In genomic region chr15:90645873-90646605, GRCh38 we compare ENCODE assay signal across 12 cellular contexts.
DNase-seq lines count a peak whose midpoint lies in the region; ATAC-seq, FAIRE-seq and TF ChIP-seq lines count a peak whose summit lies in the region.
"Had no signal": no experiment of that assay in that cellular context is flagged by ENCODE, and none has a peak within 500 bp of the region (broad histone marks: within the 10 kb centered on the region; RNA-seq: fewer than 3 reads in every experiment).

No MANE protein-coding gene starts in this region.

- H3K9me3 Mint-ChIP-seq in activated naive CD4-positive, alpha-beta T cell treated with anti-CD3 and anti-CD28 coated beads, Interleukin-2, amount 10 ng/mL, durations not matched to agents 7 days and 5 days: no peaks in the 10 kb centered on the region
- no peaks in the 10 kb centered on the region for H3K9me3 Mint-ChIP-seq in activated naive CD8-positive, alpha-beta T cell (ENCODE audit: low read depth)
- no peaks in the 10 kb centered on the region for H3K9me3 Mint-ChIP-seq in MCF 10A (ENCODE audit: unreplicated experiment)

- BruUV-seq in HepG2 (replicated peaks; lab: Mats Ljungman, UMichigan): no TSS peak
- no TSS peak for BruUV-seq in MCF 10A (replicated peaks; lab: Mats Ljungman, UMichigan)

- FAIRE-seq in HepG2 (lab: Jason Lieb, UNC): no peak
- FAIRE-seq: GM18507 had no signal

- peaks cover 39% of the 10 kb centered on the region for H3K4me1 Mint-ChIP-seq in activated naive CD4-positive, alpha-beta T cell treated with anti-CD3 and anti-CD28 coated beads, Interleukin-2, amount 10 ng/mL, durations not matched to agents 7 days and 5 days
- peaks cover 28% of the 10 kb centered on the region for H3K4me1 Mint-ChIP-seq in activated naive CD8-positive, alpha-beta T cell (ENCODE audit: low read depth)
- peaks cover 7% of the 10 kb centered on the region for H3K4me1 Mint-ChIP-seq in MCF 10A (ENCODE audit: insufficient read depth, unreplicated experiment)

- H3K4me1 ChIP-seq in HepG2 (ENCODE audit: insufficient read depth, low read length) (peaks cover 14% of the 10 kb centered on the region), tibial artery (peaks cover 0 to 11% (median 7%) of the 10 kb centered on the region in 4 donors)

- H3K27ac Mint-ChIP-seq in activated naive CD4-positive, alpha-beta T cell treated with anti-CD3 and anti-CD28 coated beads, Interleukin-2, amount 10 ng/mL, durations not matched to agents 7 days and 5 days: peak overlapping the region; percentile 74
- peak overlapping the region; percentile 52 for H3K27ac Mint-ChIP-seq in activated naive CD8-positive, alpha-beta T cell
- H3K27ac Mint-ChIP-seq in MCF 10A (ENCODE audit: low read depth, unreplicated experiment): no peak overlapping the region

- no peak for TF ChIP-seq CTCF in HepG2 (CRISPR knock-in tag; IDR thresholded peaks at IDR 0.05)
- TF ChIP-seq CTCF in tibial artery (IDR thresholded peaks at IDR 0.05): no peak
- TF ChIP-seq CTCF in MCF 10A (IDR thresholded peaks at IDR 0.05; ENCODE audit: unreplicated experiment): no peak

- TF ChIP-seq EP300 in HepG2 (IDR thresholded peaks at IDR 0.05; ENCODE audit: low read depth in 2 of 2, low read length in 2 of 2) (no peak), HepG2 (CRISPR knock-in tag; IDR thresholded peaks at IDR 0.05; ENCODE audit: borderline replicate concordance) (no peak)

- H3K4me3 ChIP-seq in HepG2 (replicated peaks in 1 of 3; ENCODE audit: insufficient read depth in 1 of 3, low read depth in 2 of 3, low read length in 3 of 3) (no peak overlapping the region), tibial artery (no peak overlapping the region)

- POLR2A ChIA-PET in HepG2 (lab: Yijun Ruan, JAX) (no interaction called here), MCF 10A (lab: Yijun Ruan, JAX) (interaction anchor here (0.8 kb wide), 1 partner anchor 19 kb away, joined by 3 read pairs; no protein-coding TSS in a partner anchor)

- no peak overlapping the region for H2AFZ ChIP-seq in HepG2 (ENCODE audit: low read length)

- TF ChIP-seq RAD21 in HepG2 (CRISPR knock-in tag; IDR thresholded peaks at IDR 0.05): no peak

- H3K27ac ChIP-seq in HepG2 (ENCODE audit: extremely low read length, insufficient read depth, low read length) (no peak overlapping the region), tibial artery (peak overlapping the region; percentile 34 to 56)

- intact Hi-C loops in HepG2 (cut with micrococcal nuclease; ENCODE audit: unreplicated experiment): no loop called here
- intact Hi-C loops in tibial artery (cut with DNase I; ENCODE audit: low total_unique reads): loop anchor here (5.0 kb wide), 1 partner anchor 46 kb away; no protein-coding TSS in a partner anchor
- intact Hi-C loops in MCF 10A (cut with micrococcal nuclease): loop anchor here (5.0 kb wide), 2 partner anchors 226 to 286 kb away; partner anchors contain the start of gene HDDC3

- no peaks in the 10 kb centered on the region; the same call in 1 of the 2 replicates for H4K20me1 ChIP-seq in HepG2 (ENCODE audit: insufficient read depth, low read length)

- ATAC-seq in HepG2: peak; percentile 56

- no peak overlapping the region for H3K4me2 ChIP-seq in HepG2 (ENCODE audit: low read depth, low read length)

- no peaks in the 10 kb centered on the region for H3K79me2 ChIP-seq in HepG2 (ENCODE audit: insufficient read depth, low read length)

- TF ChIP-seq POLR2A in HepG2 (IDR thresholded peaks at IDR 0.05; ENCODE audit: insufficient read depth in 1 of 2, low read depth in 2 of 2, low read length in 2 of 2): no peak

- H3K36me3 Mint-ChIP-seq in activated naive CD4-positive, alpha-beta T cell treated with anti-CD3 and anti-CD28 coated beads, Interleukin-2, amount 10 ng/mL, durations not matched to agents 7 days and 5 days: peaks cover 29% of the 10 kb centered on the region
- peaks cover 2% of the 10 kb centered on the region for H3K36me3 Mint-ChIP-seq in activated naive CD8-positive, alpha-beta T cell
- H3K36me3 Mint-ChIP-seq in MCF 10A (ENCODE audit: insufficient read depth, unreplicated experiment): peaks cover 22% of the 10 kb centered on the region

- no peaks in the 10 kb centered on the region for H3K27me3 Mint-ChIP-seq in activated naive CD4-positive, alpha-beta T cell treated with anti-CD3 and anti-CD28 coated beads, Interleukin-2, amount 10 ng/mL, durations not matched to agents 7 days and 5 days
- H3K27me3 Mint-ChIP-seq in activated naive CD8-positive, alpha-beta T cell: no peaks in the 10 kb centered on the region
- no peaks in the 10 kb centered on the region for H3K27me3 Mint-ChIP-seq in MCF 10A (ENCODE audit: insufficient read depth, unreplicated experiment)

- no peak overlapping the region for H3K9ac ChIP-seq in HepG2 (ENCODE audit: insufficient read depth, low read depth, low read length)

- H3K9me3 ChIP-seq in HepG2 (ENCODE audit: low read length): no peaks in the 10 kb centered on the region
- H3K9me3 ChIP-seq in tibial artery: no peaks in the 10 kb centered on the region

- WGBS in HepG2 (ENCODE audit: low lambda C conversion rate): 76% methylated on average over 23 of the region's 23 CpGs

- H3K36me3 ChIP-seq in HepG2 (replicated peaks in 1 of 2; ENCODE audit: control insufficient read depth in 1 of 2, insufficient read depth in 2 of 2, low read length in 2 of 2): peaks cover 2 to 11% of the 10 kb centered on the region in 2 experiments; a peak in 3 of 5 replicates
- H3K36me3 ChIP-seq in tibial artery: peaks cover 28 to 48% (median 30%) of the 10 kb centered on the region in 3 donors

- peaks cover 0 to 2% of the 10 kb centered on the region in 2 experiments; a peak in 2 of 5 replicates for H3K27me3 ChIP-seq in HepG2 (ENCODE audit: control insufficient read depth in 1 of 2, insufficient read depth in 2 of 2, low read length in 2 of 2)
- H3K27me3 ChIP-seq in tibial artery: no peaks in the 10 kb centered on the region

- peak; percentile 22 for DNase-seq in activated naive CD4-positive, alpha-beta T cell treated with anti-CD3 and anti-CD28 coated beads, Interleukin-2, amount 10 ng/mL, durations not matched to agents 7 days and 5 days
- DNase-seq in activated naive CD4-positive, alpha-beta T cell treated with anti-CD3 and anti-CD28 coated beads, Interleukin-2, amount 50 U/mL, for 16 hours: no peak
- no peak for DNase-seq in HepG2 (ENCODE audit: low spot score)
- peak in 1 of 2 donors; percentile 67 for DNase-seq in tibial artery
- no peak for DNase-seq in MCF 10A (ENCODE audit: unreplicated experiment)
- DNase-seq in SW480 (ENCODE audit: low spot score): no peak
- DNase-seq in NCI-H1092 (lab: John Stamatoyannopoulos, UW): no peak
- DNase-seq: anterior cingulate cortex; stimulated activated CD8-positive, alpha-beta memory T cell treated with anti-CD3 and anti-CD28 coated beads, Interleukin-4, amount 100 ng/mL, for 48 hours; SW 1271 had no signal

- CTCF ChIA-PET in activated naive CD4-positive, alpha-beta T cell treated with anti-CD3 and anti-CD28 coated beads, Interleukin-2, amount 10 ng/mL, durations not matched to agents 7 days and 5 days (lab: Charles Lee): interaction anchor here (1.1 to 1.9 kb wide), 2 partner anchors 47 to 239 kb away, joined by 3 to 5 read pairs; no protein-coding TSS in a partner anchor
- CTCF ChIA-PET in HepG2 (lab: Yijun Ruan, JAX; ENCODE audit: low intra/inter-chr PET ratio, low total read pairs): no interaction called here
- CTCF ChIA-PET in MCF 10A (lab: Yijun Ruan, JAX): interaction anchor here (0.6 to 3.4 kb wide), 2 partner anchors 240 to 382 kb away, joined by 4 to 12 read pairs; no protein-coding TSS in a partner anchor

- no peak overlapping the region for H3K4me3 Mint-ChIP-seq in activated naive CD4-positive, alpha-beta T cell treated with anti-CD3 and anti-CD28 coated beads, Interleukin-2, amount 10 ng/mL, durations not matched to agents 7 days and 5 days
- no peak overlapping the region for H3K4me3 Mint-ChIP-seq in activated naive CD8-positive, alpha-beta T cell
- no peak overlapping the region for H3K4me3 Mint-ChIP-seq in MCF 10A (ENCODE audit: unreplicated experiment)

- in situ Hi-C loops in HepG2 (cut with HindIII; ENCODE audit: extremely low pct_ligation_motif_present, low pct_unique_long_range_greater_than_20kb): loop anchor here (5.0 kb wide), 2 partner anchors 46 to 241 kb away; no protein-coding TSS in a partner anchor

TF ChIP-seq in HepG2, 621 proteins besides CTCF, POLR2A, EP300 and RAD21:
- TF ChIP-seq HNF4A (CRISPR knock-in tag; IDR thresholded peaks at IDR 0.05): no peak
- TF ChIP-seq AGO2 (optimal IDR thresholded peaks at IDR 0.05; ENCODE audit: low read depth, low read length): peak; percentile 23
